Comparison of ENCODE assay signal across 1 cellular context in genomic region chr10:30058570-30059132, GRCh38.
TF ChIP-seq lines count a peak whose summit lies in the region.

No MANE protein-coding gene starts in this region.

TF ChIP-seq in neural cell, 6 proteins besides CTCF, POLR2A, EP300 and RAD21 (continued from another document):
- TF ChIP-seq REST (IDR thresholded peaks at IDR 0.05; ENCODE audit: borderline replicate concordance) (no peak), POLR2AphosphoS5 (IDR thresholded peaks at IDR 0.05) (no peak), TAF1 (IDR thresholded peaks at IDR 0.05; ENCODE audit: low read depth) (no peak), MXI1 (conservative IDR thresholded peaks at IDR 0.05; ENCODE audit: poor library complexity, severe bottlenecking) (no peak)
